ENCODE assay signal across 1 cellular context in the genomic region with DNA sequence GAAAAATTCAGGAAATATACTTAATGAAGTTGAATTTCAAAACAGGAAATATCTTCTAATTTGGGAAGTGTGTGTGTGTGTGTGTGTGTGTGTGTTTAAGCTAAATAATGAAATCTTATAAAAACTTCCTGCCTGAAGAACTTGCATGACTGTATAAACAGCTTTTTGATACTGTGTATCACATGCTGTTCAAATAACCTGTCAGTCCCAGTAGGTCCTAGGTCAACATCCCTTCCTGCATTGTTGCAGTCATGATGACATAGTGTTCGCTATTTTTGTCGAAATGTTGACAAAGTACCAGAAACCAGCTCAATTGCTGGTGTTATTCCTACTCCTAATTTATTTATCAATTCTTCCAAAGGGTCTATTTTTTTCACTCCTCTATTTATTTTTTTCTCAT.
TF ChIP-seq lines count a peak whose summit lies in the region.

No MANE protein-coding gene starts in this region.

TF ChIP-seq in IMR-90, 13 proteins besides CTCF, POLR2A, EP300 and RAD21:
- TF ChIP-seq, protein P1, sequence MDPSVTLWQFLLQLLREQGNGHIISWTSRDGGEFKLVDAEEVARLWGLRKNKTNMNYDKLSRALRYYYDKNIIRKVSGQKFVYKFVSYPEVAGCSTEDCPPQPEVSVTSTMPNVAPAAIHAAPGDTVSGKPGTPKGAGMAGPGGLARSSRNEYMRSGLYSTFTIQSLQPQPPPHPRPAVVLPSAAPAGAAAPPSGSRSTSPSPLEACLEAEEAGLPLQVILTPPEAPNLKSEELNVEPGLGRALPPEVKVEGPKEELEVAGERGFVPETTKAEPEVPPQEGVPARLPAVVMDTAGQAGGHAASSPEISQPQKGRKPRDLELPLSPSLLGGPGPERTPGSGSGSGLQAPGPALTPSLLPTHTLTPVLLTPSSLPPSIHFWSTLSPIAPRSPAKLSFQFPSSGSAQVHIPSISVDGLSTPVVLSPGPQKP (IDR thresholded peaks at IDR 0.05; ENCODE audit: borderline replicate concordance, low read depth, low read length): no peak
